22 cellular contexts compared by ENCODE assay signal in genomic region chr1:239835946-239836345, GRCh38.
"Had no signal": no experiment of that assay in that cellular context is flagged by ENCODE, and none has a peak within 500 bp of the region (broad histone marks: within the 10 kb centered on the region; RNA-seq: fewer than 3 reads in every experiment).

No MANE protein-coding gene starts in this region.

- H3K4me3 Mint-ChIP-seq: immature natural killer cell; mesothelial cell of epicardium; naive B cell; natural killer cell; stimulated activated memory B cell treated with anti-CD40 and anti-IgM and Interleukin-4, amounts not matched to agents 10 μg/mL and 1 μg/mL and 100 μg/mL, for 72 hours; stimulated activated naive CD8-positive, alpha-beta T cell treated with anti-CD3 and anti-CD28 coated beads, Interleukin-15, amount 100 ng/mL, for 72 hours; type B pancreatic cell had no signal

- H3K9me3 Mint-ChIP-seq: immature natural killer cell; mesothelial cell of epicardium; natural killer cell; stimulated activated naive CD8-positive, alpha-beta T cell treated with anti-CD3 and anti-CD28 coated beads, Interleukin-15, amount 100 ng/mL, for 72 hours; type B pancreatic cell had no signal

- H3K4me1 Mint-ChIP-seq: mesothelial cell of epicardium; naive B cell; natural killer cell; stimulated activated memory B cell treated with anti-CD40 and anti-IgM and Interleukin-4, amounts not matched to agents 10 μg/mL and 1 μg/mL and 100 μg/mL, for 72 hours; stimulated activated naive CD8-positive, alpha-beta T cell treated with anti-CD3 and anti-CD28 coated beads, Interleukin-15, amount 100 ng/mL, for 72 hours had no signal

- H3K27ac Mint-ChIP-seq: immature natural killer cell; mesothelial cell of epicardium; naive B cell; natural killer cell; progenitor cell of endocrine pancreas; stimulated activated memory B cell treated with anti-CD40 and anti-IgM and Interleukin-4, amounts not matched to agents 10 μg/mL and 1 μg/mL and 100 μg/mL, for 72 hours; stimulated activated naive CD8-positive, alpha-beta T cell treated with anti-CD3 and anti-CD28 coated beads, Interleukin-15, amount 100 ng/mL, for 72 hours; type B pancreatic cell had no signal

- H3K36me3 Mint-ChIP-seq: immature natural killer cell; mesothelial cell of epicardium; naive B cell; natural killer cell; stimulated activated memory B cell treated with anti-CD40 and anti-IgM and Interleukin-4, amounts not matched to agents 10 μg/mL and 1 μg/mL and 100 μg/mL, for 72 hours; type B pancreatic cell had no signal

- H3K27me3 Mint-ChIP-seq: naive B cell; progenitor cell of endocrine pancreas; stimulated activated memory B cell treated with anti-CD40 and anti-IgM and Interleukin-4, amounts not matched to agents 10 μg/mL and 1 μg/mL and 100 μg/mL, for 72 hours; stimulated activated naive CD8-positive, alpha-beta T cell treated with anti-CD3 and anti-CD28 coated beads, Interleukin-15, amount 100 ng/mL, for 72 hours had no signal

- DNase-seq: hippocampal formation; immature natural killer cell; kidney; left colon; left lung; mesendoderm; naive B cell; natural killer cell; ovary; right lobe of liver; stimulated activated CD4-positive, alpha-beta T cell treated with anti-CD3 and anti-CD28 coated beads, Interleukin-1b, Interleukin-23, amount 100 ng/mL, for 48 hours; stimulated activated CD4-positive, alpha-beta T cell treated with anti-CD3 and anti-CD28 coated beads, Interleukin-2, amount 100 ng/mL, for 48 hours; stimulated activated CD4-positive, alpha-beta T cell treated with anti-CD3 and anti-CD28 coated beads, Interleukin-4, amount 100 ng/mL, for 4 hours; stimulated activated CD8-positive, alpha-beta memory T cell treated with anti-CD3 and anti-CD28 coated beads, Interleukin-4, amount 100 ng/mL, for 48 hours; stimulated activated naive CD4-positive, alpha-beta T cell treated with Interleukin-2 at 50 U/mL for 16 hours; stimulated activated naive CD8-positive, alpha-beta T cell treated with anti-CD3 and anti-CD28 coated beads, Interleukin-15, amount 100 ng/mL, for 72 hours; substantia nigra; uterus had no signal
